In the genomic region with DNA sequence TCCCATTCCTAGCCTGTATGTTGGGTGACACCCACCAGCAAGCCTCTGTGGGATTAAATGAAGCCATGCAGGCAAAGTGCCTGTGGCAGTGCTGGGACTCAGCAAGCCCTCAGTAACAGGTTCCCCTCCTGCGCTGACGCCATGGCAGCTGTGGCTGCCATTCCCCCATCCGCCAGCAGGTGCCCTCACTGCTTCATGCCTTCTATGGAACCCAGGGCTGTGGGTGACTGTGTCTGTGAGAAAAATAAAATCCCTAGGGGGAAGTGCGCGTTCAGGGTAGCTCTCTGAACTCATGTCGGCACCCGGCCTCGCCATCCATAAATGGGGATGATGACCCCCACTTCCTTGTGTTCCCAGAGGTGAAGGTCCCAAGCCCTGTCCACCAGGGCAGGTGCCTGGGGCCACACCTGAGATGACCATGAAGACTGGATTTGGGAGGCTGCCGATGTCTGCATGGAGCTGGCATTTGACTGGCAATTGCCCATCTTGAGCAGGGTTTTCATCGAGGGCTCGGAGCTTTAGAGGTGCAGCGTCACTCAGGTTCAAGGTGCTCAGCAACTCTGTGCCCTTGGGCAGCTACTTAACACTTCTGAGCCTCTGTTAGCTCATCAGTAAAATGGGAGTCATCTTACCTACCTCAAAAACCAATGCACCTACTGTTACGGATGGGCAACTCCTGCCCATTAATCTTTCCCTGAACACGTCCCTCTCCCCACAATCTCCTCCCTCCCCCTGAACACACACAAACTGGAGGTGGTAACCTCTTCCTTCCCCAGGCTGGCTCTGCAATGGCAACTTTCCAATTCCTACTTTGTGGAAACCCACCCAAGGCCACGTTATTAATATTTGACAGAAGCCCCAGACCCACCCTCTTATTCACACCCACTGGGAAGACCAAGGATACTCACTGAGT, we compare ENCODE assay signal across 8 cellular contexts. TPM values are rescaled to one million over a fixed set of nuclear protein-coding genes. Genes with fewer than 3 reads are reported as not detected.
DNase-seq lines count a peak whose midpoint lies in the region; ATAC-seq and TF ChIP-seq lines count a peak whose summit lies in the region.

No MANE protein-coding gene starts in this region.

- peak overlapping the region in 6 of 7 donors; percentile 35 to 82 (median 52) for H3K4me3 Mint-ChIP-seq in CD8-positive, alpha-beta memory T cell
- H3K4me3 Mint-ChIP-seq in activated CD8-positive, alpha-beta T cell treated with anti-CD3 and anti-CD28 coated beads for 36 hours = peak overlapping the region; percentile 29

- no peak overlapping the region for H3K4me3 ChIP-seq in CD8-positive, alpha-beta memory T cell (ENCODE audit: low read length)

- H3K27ac ChIP-seq in CD8-positive, alpha-beta memory T cell (ENCODE audit: low read depth, low read length) = no peak overlapping the region

- POLR2A ChIA-PET in CD8-positive, alpha-beta memory T cell (lab: Charles Lee) = interaction anchor here (4.7 to 4.9 kb wide), 2 partner anchors 53 to 57 kb away, joined by 38 to 44 read pairs; no protein-coding TSS in a partner anchor
- POLR2A ChIA-PET in activated CD8-positive, alpha-beta T cell treated with anti-CD3 and anti-CD28 coated beads for 36 hours (lab: Charles Lee) = interaction anchor here (0.8 to 6.7 kb wide), 7 partner anchors 21 to 137 kb away, joined by 3 to 104 read pairs (median 4); no protein-coding TSS in a partner anchor

- no peaks in the 10 kb centered on the region for H3K9me3 ChIP-seq in CD8-positive, alpha-beta memory T cell (ENCODE audit: low read length)

- peak; percentile 44 to 82 (median 48) for DNase-seq in CD8-positive, alpha-beta memory T cell
- DNase-seq in NCI-H748 treated with DMSO at 0.1 percent for 48 hours (lab: John Stamatoyannopoulos, UW) = peak; percentile 15
- peak; percentile 94 for DNase-seq in activated CD8-positive, alpha-beta T cell treated with anti-CD3 and anti-CD28 coated beads for 36 hours
- peak; percentile 73 for DNase-seq in effector CD8-positive, alpha-beta T cell (lab: John Stamatoyannopoulos, UW)
- DNase-seq in midbrain (lab: John Stamatoyannopoulos, UW) = peak; percentile 87
- peak; percentile 75 for DNase-seq in stimulated activated CD8-positive, alpha-beta memory T cell treated with anti-CD3 and anti-CD28 coated beads, Interleukin-7, amount 100 ng/mL, for 24 hours (ENCODE audit: low read depth)

- peak; percentile 86 for TF ChIP-seq CTCF in activated CD8-positive, alpha-beta T cell treated with anti-CD3 and anti-CD28 coated beads for 36 hours (IDR thresholded peaks at IDR 0.05)

- H3K36me3 ChIP-seq in CD8-positive, alpha-beta memory T cell (ENCODE audit: insufficient read depth, low read length) = no peaks in the 10 kb centered on the region

- peaks cover 24 to 48% (median 34%) of the 10 kb centered on the region in 3 donors for H3K4me1 Mint-ChIP-seq in CD8-positive, alpha-beta memory T cell
- peaks cover 43% of the 10 kb centered on the region for H3K4me1 Mint-ChIP-seq in activated CD8-positive, alpha-beta T cell treated with anti-CD3 and anti-CD28 coated beads for 36 hours (ENCODE audit: low read depth)

- H3K4me1 ChIP-seq in CD8-positive, alpha-beta memory T cell (ENCODE audit: insufficient read depth, low read length) = peaks cover 32% of the 10 kb centered on the region

- intact Hi-C loops in activated CD8-positive, alpha-beta T cell treated with anti-CD3 and anti-CD28 coated beads for 36 hours (cut with micrococcal nuclease) = loop anchor here (2.0 kb wide), 3 partner anchors 28 to 92 kb away; no protein-coding TSS in a partner anchor

- CTCF ChIA-PET in CD8-positive, alpha-beta memory T cell (lab: Charles Lee) = interaction anchor here (0.8 to 7.6 kb wide), 19 partner anchors 9 to 183 kb away, joined by 3 to 286 read pairs (median 6); a partner anchor contains a TSS
- CTCF ChIA-PET in activated CD8-positive, alpha-beta T cell treated with anti-CD3 and anti-CD28 coated beads for 36 hours (lab: Charles Lee) = interaction anchor here (0.6 to 9.7 kb wide), 38 partner anchors 9 to 173 kb away, joined by 3 to 375 read pairs (median 5); a partner anchor contains a TSS

- H3K27ac Mint-ChIP-seq in CD8-positive, alpha-beta memory T cell = peak overlapping the region in 5 of 8 donors; percentile 39 to 77 (median 69)
- H3K27ac Mint-ChIP-seq in activated CD8-positive, alpha-beta T cell treated with anti-CD3 and anti-CD28 coated beads for 36 hours = peak overlapping the region; percentile 44

- H3K27me3 ChIP-seq in CD8-positive, alpha-beta memory T cell (ENCODE audit: insufficient read depth, low read length, poor library complexity, severe bottlenecking) = no peaks in the 10 kb centered on the region

- peaks cover 22 to 30% of the 10 kb centered on the region in 2 donors for H3K27me3 Mint-ChIP-seq in CD8-positive, alpha-beta memory T cell
- no peaks in the 10 kb centered on the region for H3K27me3 Mint-ChIP-seq in activated CD8-positive, alpha-beta T cell treated with anti-CD3 and anti-CD28 coated beads for 36 hours

- no peaks in the 10 kb centered on the region for H3K9me3 Mint-ChIP-seq in CD8-positive, alpha-beta memory T cell
- H3K9me3 Mint-ChIP-seq in activated CD8-positive, alpha-beta T cell treated with anti-CD3 and anti-CD28 coated beads for 36 hours = no peaks in the 10 kb centered on the region

- H3K36me3 Mint-ChIP-seq in CD8-positive, alpha-beta memory T cell = peaks cover 0 to 5% (median 0%) of the 10 kb centered on the region in 3 donors
- peaks cover 5% of the 10 kb centered on the region for H3K36me3 Mint-ChIP-seq in activated CD8-positive, alpha-beta T cell treated with anti-CD3 and anti-CD28 coated beads for 36 hours (ENCODE audit: low read depth)

- ATAC-seq in GM19395 (IDR thresholded peaks at IDR 0.05; ENCODE audit: unreplicated experiment) (peak; percentile 90), HG03442 (IDR thresholded peaks at IDR 0.05; ENCODE audit: unreplicated experiment) (peak; percentile 81)
- ATAC-seq in activated CD8-positive, alpha-beta T cell treated with anti-CD3 and anti-CD28 coated beads for 36 hours = peak; percentile 79

RNA-seq across cellular contexts. Expression of a gene that starts 2.9 kb away (rescaled TPM):
- total RNA-seq in CD8-positive, alpha-beta memory T cell = 10 to 100 TPM; 25.2 to 27.3 TPM
- polyA plus RNA-seq in CD8-positive, alpha-beta memory T cell = 50.4 TPM
- total RNA-seq in activated CD8-positive, alpha-beta T cell treated with anti-CD3 and anti-CD28 coated beads for 36 hours = 10 to 100 TPM; 54.0 to 59.2 TPM

Comparison
In these comparisons a context has a peak if more than half of its experiments do, and no peak if none do; other contexts are left out.
1. DNase-seq: peak in every context shown above with its lines; median percentile 94 in activated CD8-positive, alpha-beta T cell treated with anti-CD3 and anti-CD28 coated beads for 36 hours; 87 in midbrain; 75 in stimulated activated CD8-positive, alpha-beta memory T cell treated with anti-CD3 and anti-CD28 coated beads, Interleukin-7, amount 100 ng/mL, for 24 hours; 73 in effector CD8-positive, alpha-beta T cell; 48 in CD8-positive, alpha-beta memory T cell; 15 in NCI-H748 treated with DMSO at 0.1 percent for 48 hours.